Comparison of ENCODE assay signal across 8 cellular contexts in the genomic region with DNA sequence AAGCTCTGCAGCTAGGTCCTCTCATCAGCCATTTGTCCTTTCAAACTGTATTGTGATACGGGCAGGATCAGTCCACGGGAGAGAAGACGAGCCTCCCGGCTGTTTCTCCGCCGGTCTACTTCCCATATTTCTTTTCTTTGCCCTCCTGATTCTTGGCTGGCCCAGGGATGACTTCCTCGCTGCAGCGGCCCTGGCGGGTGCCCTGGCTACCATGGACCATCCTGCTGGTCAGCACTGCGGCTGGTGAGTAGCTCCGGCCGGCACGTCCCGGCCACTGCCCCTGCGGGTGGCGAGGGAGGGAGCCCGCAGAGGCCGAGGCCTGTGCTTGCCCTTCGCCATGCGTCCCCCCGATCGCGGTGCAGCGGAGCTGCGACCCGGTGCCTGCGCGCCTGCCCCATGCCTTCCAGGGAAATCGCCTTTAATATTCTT. TPM values are rescaled to one million over a fixed set of nuclear protein-coding genes. Genes with fewer than 3 reads are reported as not detected.
DNase-seq lines count a peak whose midpoint lies in the region; ATAC-seq and TF ChIP-seq lines count a peak whose summit lies in the region.

No MANE protein-coding gene starts in this region.

- H3K27me3 ChIP-seq in breast epithelium: no peaks in the 10 kb centered on the region

- no peaks in the 10 kb centered on the region for H3K4me1 ChIP-seq in breast epithelium

- intact Hi-C loops in breast epithelium (cut with DNase I; ENCODE audit: low total_unique reads): no loop called here

- H3K27ac ChIP-seq in breast epithelium (peak overlapping the region; percentile 96 to 98), skin epidermis (peak overlapping the region in 20 of 21 experiments; percentile 91 to 99 (median 96))

- ATAC-seq in GM21723 (IDR thresholded peaks at IDR 0.05; ENCODE audit: unreplicated experiment) (no peak), GM21825 (IDR thresholded peaks at IDR 0.05; ENCODE audit: unreplicated experiment) (no peak)

- TF ChIP-seq CTCF in breast epithelium (IDR thresholded peaks at IDR 0.05): no peak

- no peak for TF ChIP-seq POLR2A in breast epithelium (IDR thresholded peaks at IDR 0.05)

- peak; percentile 6 for DNase-seq in activated naive CD4-positive, alpha-beta T cell treated with Interleukin-2 at 50 U/mL for 16 hours
- no peak for DNase-seq in activated naive CD4-positive, alpha-beta T cell (lab: John Stamatoyannopoulos, UW)
- DNase-seq in RKO (ENCODE audit: low spot score) (peak; percentile 63), breast epithelium (ENCODE audit: low spot score in 2 of 2) (peak in 1 of 2 donors; percentile 56), iris pigment epithelial cell (ENCODE audit: low read depth) (peak; percentile 41)

- no peaks in the 10 kb centered on the region for H3K9me3 ChIP-seq in breast epithelium

- H3K4me3 ChIP-seq in breast epithelium: peak overlapping the region; percentile 82 to 94 (median 91)
- H3K4me3 ChIP-seq in skin epidermis: peak overlapping the region; percentile 82 to 98 (median 88)

- no peaks in the 10 kb centered on the region for H3K36me3 ChIP-seq in breast epithelium

RNA-seq across cellular contexts. Expression of gene BMPR2, which starts 1.2 kb away (rescaled TPM):
- 10 to 100 TPM; 48.8 to 70.4 (median 63.2) TPM for total RNA-seq in breast epithelium

Comparison
In these comparisons a context has a peak if more than half of its experiments do, and no peak if none do; other contexts are left out.
1. DNase-seq: peak in activated naive CD4-positive, alpha-beta T cell treated with Interleukin-2 at 50 U/mL for 16 hours (single experiment), RKO (single experiment) and iris pigment epithelial cell (single experiment); none in activated naive CD4-positive, alpha-beta T cell (0 of 4).